In the genomic region with DNA sequence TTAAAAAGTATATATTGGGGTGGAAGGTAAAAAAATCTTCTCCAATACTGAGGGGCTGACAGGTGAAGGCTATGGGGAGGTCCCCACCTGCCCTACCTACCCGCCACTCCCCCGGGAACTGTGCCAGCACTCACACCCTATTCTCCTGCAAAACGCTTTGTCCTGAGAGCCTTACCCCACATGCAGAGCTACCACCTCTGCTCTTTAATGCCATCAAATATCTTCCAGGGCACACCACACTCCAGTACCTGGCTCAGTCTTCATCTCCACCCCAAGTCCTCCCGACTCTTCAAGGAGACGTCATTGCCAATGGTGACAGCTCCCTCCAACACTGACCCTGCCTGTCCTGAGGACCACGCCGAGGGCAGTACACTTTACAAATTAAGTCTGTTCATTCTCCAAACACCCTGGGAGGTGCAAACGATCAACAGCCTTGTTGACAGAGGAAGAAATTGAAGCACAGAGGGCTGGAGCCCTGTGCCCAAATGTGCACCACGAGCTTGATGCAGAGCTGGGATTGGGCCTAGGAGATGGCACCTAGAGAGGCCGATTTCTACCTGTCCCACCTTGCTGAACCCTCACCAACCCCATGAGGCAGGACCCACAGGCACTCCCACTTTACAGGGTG, we compare ENCODE assay signal across 23 cellular contexts. TPM values are rescaled to one million over a fixed set of nuclear protein-coding genes. Genes with fewer than 3 reads are reported as not detected.
DNase-seq lines count a peak whose midpoint lies in the region; ATAC-seq and TF ChIP-seq lines count a peak whose summit lies in the region.
"Had no signal": no experiment of that assay in that cellular context is flagged by ENCODE, and none has a peak within 500 bp of the region (broad histone marks: within the 10 kb centered on the region; RNA-seq: fewer than 3 reads in every experiment).

No MANE protein-coding gene starts in this region.

- no peak for ATAC-seq in activated T-cell treated with anti-CD3 and anti-CD28 coated beads, Interleukin-2, amount 50 U/mL, for 4 hours
- ATAC-seq in activated CD8-positive, alpha-beta memory T cell treated with anti-CD3 and anti-CD28 coated beads, Interleukin-2, amount 10 ng/mL, durations not matched to agents 7 days and 5 days = no peak
- ATAC-seq: activated CD4-positive, alpha-beta T cell treated with anti-CD3 and anti-CD28 coated beads for 36 hours; upper lobe of right lung had no signal

- no peak overlapping the region for H3K4me3 Mint-ChIP-seq in activated T-cell treated with anti-CD3 and anti-CD28 coated beads, Interleukin-2, amount 50 U/mL, for 4 hours
- no peak overlapping the region for H3K4me3 Mint-ChIP-seq in activated CD8-positive, alpha-beta memory T cell treated with anti-CD3 and anti-CD28 coated beads, Interleukin-2, amount 10 ng/mL, durations not matched to agents 7 days and 5 days
- H3K4me3 Mint-ChIP-seq: activated CD4-positive, alpha-beta T cell treated with anti-CD3 and anti-CD28 coated beads for 36 hours; T-helper 1 cell treated with Interleukin-12 subunit alpha and Interleukin-12 subunit beta and Interleukin-4 antibody, amounts not matched to agents 30 μg/mL and 1 μg/mL, for 36 hours had no signal

- H3K27me3 ChIP-seq in spleen (replicated peaks in 1 of 7) (peaks cover 0 to 27% (median 0%) of the 10 kb centered on the region in 7 donors), smooth muscle cell (ENCODE audit: low read depth) (no peaks in the 10 kb centered on the region)
- H3K27me3 ChIP-seq: hepatocyte, neutrophil, upper lobe of right lung had no signal

- H3F3A ChIP-seq in smooth muscle cell (ENCODE audit: low read depth) = no peaks in the 10 kb centered on the region

- H3K36me3 ChIP-seq in spleen = no peaks in the 10 kb centered on the region
- H3K36me3 ChIP-seq in smooth muscle cell (ENCODE audit: low read depth) = no peaks in the 10 kb centered on the region
- H3K36me3 ChIP-seq: neutrophil, upper lobe of right lung had no signal

- intact Hi-C loops in spleen (cut with DNase I; ENCODE audit: low total_unique reads) = no loop called here

- H3K9me3 Mint-ChIP-seq in activated T-cell treated with anti-CD3 and anti-CD28 coated beads, Interleukin-2, amount 50 U/mL, for 4 hours = peaks cover 8% of the 10 kb centered on the region
- peaks cover 7% of the 10 kb centered on the region for H3K9me3 Mint-ChIP-seq in activated CD8-positive, alpha-beta memory T cell treated with anti-CD3 and anti-CD28 coated beads, Interleukin-2, amount 10 ng/mL, durations not matched to agents 7 days and 5 days (ENCODE audit: low read depth)

- H3K36me3 Mint-ChIP-seq in activated T-cell treated with anti-CD3 and anti-CD28 coated beads, Interleukin-2, amount 50 U/mL, for 4 hours (ENCODE audit: insufficient read depth) = no peaks in the 10 kb centered on the region
- H3K36me3 Mint-ChIP-seq in activated CD8-positive, alpha-beta memory T cell treated with anti-CD3 and anti-CD28 coated beads, Interleukin-2, amount 10 ng/mL, durations not matched to agents 7 days and 5 days = peaks cover 7% of the 10 kb centered on the region

- no peak for TF ChIP-seq POLR2A in spleen (IDR thresholded peaks at IDR 0.05)

- WGBS in spleen, 5 donors = 81 to 94% (median 89%) methylated on average over 10 of the region's 10 CpGs
- 94% methylated on average over 10 of the region's 10 CpGs for WGBS in smooth muscle cell (ENCODE audit: low lambda C conversion rate)

- peaks cover 0 to 10% (median 6%) of the 10 kb centered on the region in 8 donors for H3K9me3 ChIP-seq in spleen
- H3K9me3 ChIP-seq in smooth muscle cell (replicated peaks; ENCODE audit: low read depth) = no peaks in the 10 kb centered on the region
- H3K9me3 ChIP-seq: mucosa of descending colon, neutrophil, upper lobe of right lung had no signal

- H3K4me1 ChIP-seq in spleen (peaks cover 0 to 29% (median 5%) of the 10 kb centered on the region in 6 donors), smooth muscle cell (ENCODE audit: low read depth) (no peaks in the 10 kb centered on the region)
- H3K4me1 ChIP-seq: upper lobe of right lung had no signal

- no peaks in the 10 kb centered on the region for H4K20me1 ChIP-seq in smooth muscle cell (ENCODE audit: low read depth)

- H3K4me1 Mint-ChIP-seq in activated T-cell treated with anti-CD3 and anti-CD28 coated beads, Interleukin-2, amount 50 U/mL, for 4 hours (ENCODE audit: low read depth) = peaks cover 21% of the 10 kb centered on the region
- peaks cover 27% of the 10 kb centered on the region for H3K4me1 Mint-ChIP-seq in activated CD8-positive, alpha-beta memory T cell treated with anti-CD3 and anti-CD28 coated beads, Interleukin-2, amount 10 ng/mL, durations not matched to agents 7 days and 5 days

- H3K27ac ChIP-seq in spleen = peak overlapping the region in 1 of 8 donors; percentile 62
- no peak overlapping the region for H3K27ac ChIP-seq in smooth muscle cell (ENCODE audit: low read depth)
- H3K27ac ChIP-seq: hepatocyte, neutrophil, upper lobe of right lung had no signal

- TF ChIP-seq CTCF in spleen (IDR thresholded peaks at IDR 0.05 in 8 of 11, conservative IDR thresholded peaks at IDR 0.05 in 3 of 11) = no peak
- TF ChIP-seq CTCF in smooth muscle cell (IDR thresholded peaks at IDR 0.05; ENCODE audit: borderline replicate concordance, insufficient read depth, poor library complexity, severe bottlenecking) = no peak

- H3K4me2 ChIP-seq in smooth muscle cell = no peak overlapping the region
- H3K4me2 ChIP-seq: hepatocyte had no signal

- no peaks in the 10 kb centered on the region for H3K27me3 Mint-ChIP-seq in activated T-cell treated with anti-CD3 and anti-CD28 coated beads, Interleukin-2, amount 50 U/mL, for 4 hours (ENCODE audit: low read depth)
- peaks cover 14% of the 10 kb centered on the region for H3K27me3 Mint-ChIP-seq in activated CD8-positive, alpha-beta memory T cell treated with anti-CD3 and anti-CD28 coated beads, Interleukin-2, amount 10 ng/mL, durations not matched to agents 7 days and 5 days

- H3K79me2 ChIP-seq in smooth muscle cell (ENCODE audit: low read depth) = no peaks in the 10 kb centered on the region
- H3K79me2 ChIP-seq: hepatocyte had no signal

- no peak overlapping the region for H3K9ac ChIP-seq in smooth muscle cell (ENCODE audit: low read depth)

- H3K4me3 ChIP-seq in spleen (no peak overlapping the region), smooth muscle cell (no peak overlapping the region)
- H3K4me3 ChIP-seq: hepatocyte, mucosa of descending colon, upper lobe of right lung had no signal

- peak overlapping the region; percentile 34 for H3K27ac Mint-ChIP-seq in activated CD8-positive, alpha-beta memory T cell treated with anti-CD3 and anti-CD28 coated beads, Interleukin-2, amount 10 ng/mL, durations not matched to agents 7 days and 5 days
- H3K27ac Mint-ChIP-seq: activated CD4-positive, alpha-beta T cell treated with anti-CD3 and anti-CD28 coated beads for 36 hours; T-helper 1 cell treated with Interleukin-12 subunit alpha and Interleukin-12 subunit beta and Interleukin-4 antibody, amounts not matched to agents 30 μg/mL and 1 μg/mL, for 36 hours had no signal

- CTCF ChIA-PET in activated CD8-positive, alpha-beta memory T cell treated with anti-CD3 and anti-CD28 coated beads, Interleukin-2, amount 10 ng/mL, durations not matched to agents 7 days and 5 days (lab: Charles Lee) = no interaction called here

- DNase-seq in activated T-cell treated with anti-CD3 and anti-CD28 coated beads, Interleukin-2, amount 50 U/mL, for 1 hour = peak; percentile 3
- DNase-seq in activated T-cell treated with anti-CD3 and anti-CD28 coated beads, Interleukin-2, amount 50 U/mL, for 4 hours = no peak
- DNase-seq in activated CD8-positive, alpha-beta memory T cell treated with anti-CD3 and anti-CD28 coated beads, Interleukin-2, amount 10 ng/mL, durations not matched to agents 7 days and 5 days = peak; percentile 23
- DNase-seq in islet precursor cell (peak; percentile 17), spleen (peak; percentile 51), GM19238 (ENCODE audit: insufficient read length, low spot score) (no peak), hepatic stellate cell (ENCODE audit: low spot score) (no peak), smooth muscle cell (lab: John Stamatoyannopoulos, UW; ENCODE audit: unreplicated experiment) (no peak)
- DNase-seq: activated CD4-positive, alpha-beta T cell treated with anti-CD3 and anti-CD28 coated beads for 36 hours; C1 segment of cervical spinal cord; Calu3; central memory CD4-positive, alpha-beta T cell; erythroblast; foreskin fibroblast; NCI-H1105; NCI-H2081 treated with DMSO at 0.1 percent for 48 hours; upper lobe of right lung had no signal

- H2AFZ ChIP-seq in smooth muscle cell (ENCODE audit: low read depth) = no peak overlapping the region
- H2AFZ ChIP-seq: hepatocyte had no signal

RNA-seq across cellular contexts. Expression of gene GPR55, which starts 6.0 kb away (rescaled TPM):
- total RNA-seq in activated T-cell treated with anti-CD3 and anti-CD28 coated beads, Interleukin-2, amount 50 U/mL, for 4 hours = 1 to 10 TPM; 1.2 to 1.6 (median 1.5) TPM
- total RNA-seq in activated CD8-positive, alpha-beta memory T cell treated with anti-CD3 and anti-CD28 coated beads, Interleukin-2, amount 10 ng/mL, durations not matched to agents 7 days and 5 days = 10 to 100 TPM; 42.1 to 58.8 TPM
- total RNA-seq in spleen (1 to 10 TPM; 2.5 to 6.8 (median 5.2) TPM), smooth muscle cell (not detected in 2 replicates)
- polyA plus RNA-seq in spleen (1 to 10 TPM in 2 of 3 donors, under 1 TPM in 1; 0.86 to 2.0 (median 1.7) TPM), smooth muscle cell (not detected in 2 replicates)
- total RNA-seq: Calu3, LHCN-M2 had no signal
- polyA plus RNA-seq: aorta, hepatocyte had no signal

Comparison
In these comparisons a context has a peak if more than half of its experiments do, and no peak if none do; other contexts are left out.
1. DNase-seq: peak in activated T-cell treated with anti-CD3 and anti-CD28 coated beads, Interleukin-2, amount 50 U/mL, for 1 hour (single experiment), activated CD8-positive, alpha-beta memory T cell treated with anti-CD3 and anti-CD28 coated beads, Interleukin-2, amount 10 ng/mL, durations not matched to agents 7 days and 5 days (single experiment), islet precursor cell (single experiment) and spleen (single experiment); none in activated T-cell treated with anti-CD3 and anti-CD28 coated beads, Interleukin-2, amount 50 U/mL, for 4 hours (single experiment), GM19238 (single experiment), hepatic stellate cell (single experiment) and smooth muscle cell (single experiment).
2. RNA of gene GPR55, which starts 6.0 kb away (total RNA-seq): 42.1 to 58.8 TPM in activated CD8-positive, alpha-beta memory T cell treated with anti-CD3 and anti-CD28 coated beads, Interleukin-2, amount 10 ng/mL, durations not matched to agents 7 days and 5 days; 2.5 to 6.8 TPM in spleen, 1.2 to 1.6 TPM in activated T-cell treated with anti-CD3 and anti-CD28 coated beads, Interleukin-2, amount 50 U/mL, for 4 hours and not detected in smooth muscle cell; every median in the first group is over 4 times any median in the second.